30 cellular contexts compared by ENCODE assay signal in the genomic region with DNA sequence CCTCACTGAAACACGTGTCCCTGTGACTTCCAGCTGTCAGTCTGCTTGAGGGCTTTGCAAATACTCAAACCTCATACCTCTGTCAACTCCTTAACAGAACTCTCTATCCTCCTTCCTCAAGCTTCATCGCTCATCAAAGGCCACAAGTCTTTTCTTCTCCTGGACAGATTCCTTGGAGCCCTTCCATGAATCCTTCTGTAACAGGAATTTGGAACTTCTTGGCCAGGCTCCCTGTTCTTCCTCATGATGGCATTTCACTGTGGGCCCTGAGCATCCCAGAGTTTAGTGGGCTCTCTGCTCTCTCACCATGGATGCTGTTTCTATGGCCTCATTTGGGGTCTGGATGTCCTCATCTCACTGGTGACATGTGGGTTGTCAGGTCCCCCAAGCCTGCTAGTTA.
"Had no signal": no experiment of that assay in that cellular context is flagged by ENCODE, and none has a peak within 500 bp of the region (broad histone marks: within the 10 kb centered on the region; RNA-seq: fewer than 3 reads in every experiment).

No MANE protein-coding gene starts in this region.

- H3K4me3 ChIP-seq: body of pancreas, MG63, SJCRH30, SK-N-MC had no signal

- H3K4me1 Mint-ChIP-seq: activated CD4-positive, alpha-beta T cell treated with anti-CD3 and anti-CD28 coated beads, Interleukin-2, amount 10 ng/mL, durations not matched to agents 24 days and 14 days; activated naive CD8-positive, alpha-beta T cell treated with anti-CD3 and anti-CD28 coated beads for 36 hours; activated T-helper 17 cell treated with anti-CD3 and anti-CD28 coated beads, Interleukin-2, amount 50 U/mL, for 72 hours had no signal

- DNase-seq: activated CD4-positive, alpha-beta T cell treated with anti-CD3 and anti-CD28 coated beads, Interleukin-2, amount 10 ng/mL, durations not matched to agents 24 days and 14 days; activated CD4-positive, alpha-beta T cell treated with anti-CD3 and anti-CD28 coated beads, Interleukin-2, amount 50 U/mL, for 4 hours; activated CD8-positive, alpha-beta T cell treated with anti-CD3 and anti-CD28 coated beads for 36 hours; activated effector memory CD4-positive, alpha-beta T cell treated with anti-CD3 and anti-CD28 coated beads, Interleukin-2, amount 50 U/mL, for 16 hours; activated naive CD4-positive, alpha-beta T cell; activated naive CD4-positive, alpha-beta T cell treated with anti-CD3 and anti-CD28 coated beads, Interleukin-2, amount 50 U/mL, for 16 hours; activated naive CD8-positive, alpha-beta T cell treated with anti-CD3 and anti-CD28 coated beads for 36 hours; activated T-cell treated with anti-CD3 and anti-CD28 coated beads, Interleukin-2, amount 50 U/mL, for 1 hour; activated T-cell treated with anti-CD3 and anti-CD28 coated beads, Interleukin-2, amount 50 U/mL, for 72 hours; amniotic stem cell; aorta; body of pancreas; caudate nucleus; cerebellar nuclear complex; Kasumi-1; MG63; NCI-H1048; NCI-H1105 treated with DMSO at 0.1 percent for 48 hours; NCI-H1436; NCI-H1694; NCI-H1930; NCI-H2081 treated with DMSO at 0.1 percent for 48 hours; NCI-H345; NCI-H524 treated with DMSO at 0.1 percent for 48 hours; SHP77; SJCRH30; T1000 had no signal

- H3K9me3 Mint-ChIP-seq: activated CD4-positive, alpha-beta T cell treated with anti-CD3 and anti-CD28 coated beads, Interleukin-2, amount 10 ng/mL, durations not matched to agents 24 days and 14 days; activated CD8-positive, alpha-beta T cell treated with anti-CD3 and anti-CD28 coated beads for 36 hours; activated naive CD8-positive, alpha-beta T cell treated with anti-CD3 and anti-CD28 coated beads for 36 hours; activated T-cell treated with anti-CD3 and anti-CD28 coated beads, Interleukin-2, amount 50 U/mL, for 72 hours; activated T-helper 17 cell treated with anti-CD3 and anti-CD28 coated beads, Interleukin-2, amount 50 U/mL, for 72 hours had no signal

- H3K27ac Mint-ChIP-seq: activated CD4-positive, alpha-beta T cell treated with anti-CD3 and anti-CD28 coated beads, Interleukin-2, amount 10 ng/mL, durations not matched to agents 24 days and 14 days; activated CD8-positive, alpha-beta T cell treated with anti-CD3 and anti-CD28 coated beads for 36 hours; activated naive CD8-positive, alpha-beta T cell treated with anti-CD3 and anti-CD28 coated beads for 36 hours; activated T-cell treated with anti-CD3 and anti-CD28 coated beads, Interleukin-2, amount 50 U/mL, for 72 hours; activated T-helper 17 cell treated with anti-CD3 and anti-CD28 coated beads, Interleukin-2, amount 50 U/mL, for 72 hours had no signal

- H3K36me3 Mint-ChIP-seq: activated naive CD8-positive, alpha-beta T cell treated with anti-CD3 and anti-CD28 coated beads for 36 hours had no signal

- ATAC-seq: activated CD8-positive, alpha-beta T cell treated with anti-CD3 and anti-CD28 coated beads for 36 hours; activated T-cell treated with anti-CD3 and anti-CD28 coated beads, Interleukin-2, amount 50 U/mL, for 72 hours; activated T-helper 17 cell treated with anti-CD3 and anti-CD28 coated beads, Interleukin-2, amount 50 U/mL, for 72 hours; body of pancreas; Panc1 had no signal

- H3K4me3 Mint-ChIP-seq: activated CD4-positive, alpha-beta T cell treated with anti-CD3 and anti-CD28 coated beads, Interleukin-2, amount 10 ng/mL, durations not matched to agents 24 days and 14 days; activated CD8-positive, alpha-beta T cell treated with anti-CD3 and anti-CD28 coated beads for 36 hours; activated naive CD8-positive, alpha-beta T cell treated with anti-CD3 and anti-CD28 coated beads for 36 hours; activated T-cell treated with anti-CD3 and anti-CD28 coated beads, Interleukin-2, amount 50 U/mL, for 72 hours; activated T-helper 17 cell treated with anti-CD3 and anti-CD28 coated beads, Interleukin-2, amount 50 U/mL, for 72 hours had no signal

- H3K4me1 ChIP-seq: body of pancreas, SJCRH30 had no signal

- H3K27ac ChIP-seq: body of pancreas, SJCRH30, SK-N-MC had no signal

- H3K27me3 ChIP-seq: body of pancreas had no signal

- H3K36me3 ChIP-seq: MG63, SJCRH30 had no signal

- H3K27me3 Mint-ChIP-seq: activated CD8-positive, alpha-beta T cell treated with anti-CD3 and anti-CD28 coated beads for 36 hours; activated T-helper 17 cell treated with anti-CD3 and anti-CD28 coated beads, Interleukin-2, amount 50 U/mL, for 72 hours had no signal

- H3K9me3 ChIP-seq: body of pancreas, MG63, SJCRH30 had no signal
